8 cellular contexts compared by ENCODE assay signal in the genomic region with DNA sequence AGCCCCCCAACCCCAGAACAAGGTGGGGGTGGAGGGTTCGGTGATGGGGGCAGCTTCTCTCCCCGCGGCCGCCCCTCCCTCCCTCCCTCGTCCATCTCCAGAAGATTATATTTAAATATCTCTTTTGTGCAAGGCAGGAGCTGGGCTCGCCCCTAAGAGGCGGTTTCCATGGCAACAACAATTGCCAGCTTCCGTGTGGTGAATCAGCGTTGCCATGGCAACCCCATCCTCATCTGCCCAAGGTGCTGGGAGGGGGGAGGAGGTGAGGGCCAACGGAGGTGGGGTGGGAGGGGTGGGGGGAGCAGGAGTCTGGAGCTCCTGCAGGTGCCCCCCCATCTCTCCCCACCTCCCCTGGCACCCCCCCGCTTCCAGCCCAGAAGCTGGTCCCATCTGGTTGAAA. TPM values are rescaled to one million over a fixed set of nuclear protein-coding genes. Genes with fewer than 3 reads are reported as not detected.
A peak's percentile ranks its signal among the peaks of the same experiment; 100 is the strongest.
DNase-seq lines count a peak whose midpoint lies in the region; ATAC-seq lines count a peak whose summit lies in the region.

No MANE protein-coding gene starts in this region.

- H3K4me3 ChIP-seq in H7 (ENCODE audit: insufficient read depth, low read depth, low read length) = no peak overlapping the region
- peak overlapping the region; percentile 11 for H3K4me3 ChIP-seq in neuron (ENCODE audit: low read length)

- H2AFZ ChIP-seq in neuron (ENCODE audit: low read depth, low read length) = no peak overlapping the region

- H3K36me3 ChIP-seq in H7 (replicated peaks; ENCODE audit: control insufficient read depth, insufficient read depth, low read length) (no peaks in the 10 kb centered on the region), neuron (ENCODE audit: insufficient read depth, low read length) (no peaks in the 10 kb centered on the region)

- no peaks in the 10 kb centered on the region for H3K9me3 ChIP-seq in neuron (ENCODE audit: low read length)

- DNase-seq in H7 (peak; percentile 86), NCI-H2227 treated with DMSO at 0.1 percent for 48 hours (lab: John Stamatoyannopoulos, UW) (peak; percentile 90), NOMO-1 (lab: John Stamatoyannopoulos, UW; ENCODE audit: unreplicated experiment in 2 of 2) (no peak)
- DNase-seq in activated naive CD4-positive, alpha-beta T cell treated with anti-CD3 and anti-CD28 coated beads, Interleukin-2, amount 50 U/mL, for 16 hours = peak; percentile 55

- peaks cover 19% of the 10 kb centered on the region for H3K27me3 ChIP-seq in H7 (ENCODE audit: control insufficient read depth, insufficient read depth, low read length)
- no peaks in the 10 kb centered on the region for H3K27me3 ChIP-seq in neuron (ENCODE audit: insufficient read depth, low read length)

- H3K4me1 ChIP-seq in neuron (ENCODE audit: insufficient read depth, low read length) = peaks cover 37% of the 10 kb centered on the region

- ATAC-seq in HG02623 (IDR thresholded peaks at IDR 0.05; ENCODE audit: unreplicated experiment) (no peak), HG02973 (IDR thresholded peaks at IDR 0.05; ENCODE audit: unreplicated experiment) (no peak), GM18873 (IDR thresholded peaks at IDR 0.05; ENCODE audit: low FRiP score, unreplicated experiment) (no peak)

RNA-seq across cellular contexts. Expression of a gene that starts 46.4 kb away (rescaled TPM):
- total RNA-seq in H7 (2014; rRNA removed; shearing (Covaris generic)) = 1.4 and 2.5 TPM in 2 replicates

Comparison
In these comparisons a context has a peak if more than half of its experiments do, and no peak if none do; other contexts are left out.
1. DNase-seq: peak in H7 (single experiment), NCI-H2227 treated with DMSO at 0.1 percent for 48 hours (single experiment) and activated naive CD4-positive, alpha-beta T cell treated with anti-CD3 and anti-CD28 coated beads, Interleukin-2, amount 50 U/mL, for 16 hours (single experiment); none in NOMO-1 (0 of 2).